Comparison of ENCODE assay signal across 11 cellular contexts in genomic region chr7:117230276-117231046, GRCh38.
DNase-seq lines count a peak whose midpoint lies in the region; ATAC-seq and TF ChIP-seq lines count a peak whose summit lies in the region.
"Had no signal": no experiment of that assay in that cellular context is flagged by ENCODE, and none has a peak within 500 bp of the region (broad histone marks: within the 10 kb centered on the region; RNA-seq: fewer than 3 reads in every experiment).

No MANE protein-coding gene starts in this region.

- CTCF ChIA-PET in activated naive CD4-positive, alpha-beta T cell treated with anti-CD3 and anti-CD28 coated beads, Interleukin-2, amount 10 ng/mL, durations not matched to agents 7 days and 5 days (lab: Charles Lee): interaction anchor here (1.7 kb wide), 1 partner anchor 17 kb away, joined by 5 read pairs; no protein-coding TSS in a partner anchor

- no peaks in the 10 kb centered on the region for H3K9me3 ChIP-seq in GM23248 (ENCODE audit: low read depth)
- H3K9me3 ChIP-seq in prostate gland: no peaks in the 10 kb centered on the region

- H3K79me2 ChIP-seq in GM23248 (ENCODE audit: insufficient read depth): no peaks in the 10 kb centered on the region

- ATAC-seq in GM18499 (IDR thresholded peaks at IDR 0.05; ENCODE audit: insufficient read depth, unreplicated experiment): peak; percentile 60
- peak; percentile 44 for ATAC-seq in HG03558 (IDR thresholded peaks at IDR 0.05; ENCODE audit: extremely low read depth, unreplicated experiment)
- no peak for ATAC-seq in GM21528 (IDR thresholded peaks at IDR 0.05; ENCODE audit: low FRiP score, unreplicated experiment)
- ATAC-seq: HCT116 had no signal

- H3K4me3 ChIP-seq in GM23248 (no peak overlapping the region), foreskin fibroblast (ENCODE audit: low read depth in 1 of 2, low read length in 2 of 2) (no peak overlapping the region), prostate gland (no peak overlapping the region)

- TF ChIP-seq POLR2A in prostate gland (IDR thresholded peaks at IDR 0.05): no peak

- H3K4me1 ChIP-seq in GM23248 (ENCODE audit: insufficient read depth): peaks cover 21% of the 10 kb centered on the region
- H3K4me1 ChIP-seq in prostate gland (replicated peaks): no peaks in the 10 kb centered on the region

- H3K4me3 Mint-ChIP-seq in activated naive CD4-positive, alpha-beta T cell treated with anti-CD3 and anti-CD28 coated beads, Interleukin-2, amount 10 ng/mL, durations not matched to agents 7 days and 5 days: no peak overlapping the region

- peaks cover 18% of the 10 kb centered on the region for H3F3A ChIP-seq in GM23248 (ENCODE audit: insufficient read depth)

- intact Hi-C loops in prostate gland (cut with DNase I): no loop called here

- no peaks in the 10 kb centered on the region for H3K4me1 Mint-ChIP-seq in activated naive CD4-positive, alpha-beta T cell treated with anti-CD3 and anti-CD28 coated beads, Interleukin-2, amount 10 ng/mL, durations not matched to agents 7 days and 5 days

- H2AFZ ChIP-seq in GM23248: no peak overlapping the region

- peak overlapping the region; percentile 48 for H3K4me2 ChIP-seq in GM23248 (ENCODE audit: unreplicated experiment)

- no peaks in the 10 kb centered on the region for H3K27me3 Mint-ChIP-seq in activated naive CD4-positive, alpha-beta T cell treated with anti-CD3 and anti-CD28 coated beads, Interleukin-2, amount 10 ng/mL, durations not matched to agents 7 days and 5 days

- in situ Hi-C loops in GM23248 (cut with MboI): no loop called here

- no peak for TF ChIP-seq CTCF in foreskin fibroblast (IDR thresholded peaks at IDR 0.05; ENCODE audit: low read depth, low read length)
- no peak for TF ChIP-seq CTCF in prostate gland (IDR thresholded peaks at IDR 0.05)

- H3K27me3 ChIP-seq in GM23248 (replicated peaks; ENCODE audit: insufficient read depth): no peaks in the 10 kb centered on the region
- H3K27me3 ChIP-seq in prostate gland (replicated peaks; ENCODE audit: insufficient read depth): no peaks in the 10 kb centered on the region

- H3K27ac ChIP-seq in GM23248 (peak overlapping the region; percentile 57), prostate gland (no peak overlapping the region)

- H3K9ac ChIP-seq in GM23248: peak overlapping the region; percentile 26; the same call in 1 of the 2 replicates

- DNase-seq in GM23248: peak; percentile 74
- DNase-seq in foreskin fibroblast: peak; percentile 45 to 56
- no peak for DNase-seq in prostate gland (ENCODE audit: low spot score)
- DNase-seq in activated naive CD4-positive, alpha-beta T cell treated with anti-CD3 and anti-CD28 coated beads, Interleukin-2, amount 10 ng/mL, durations not matched to agents 7 days and 5 days: no peak
- no peak for DNase-seq in middle frontal gyrus (ENCODE audit: extremely low spot score, low spot score)
- DNase-seq: DMS53 had no signal

- no peak overlapping the region for H3K27ac Mint-ChIP-seq in activated naive CD4-positive, alpha-beta T cell treated with anti-CD3 and anti-CD28 coated beads, Interleukin-2, amount 10 ng/mL, durations not matched to agents 7 days and 5 days
- H3K27ac Mint-ChIP-seq: activated T-helper 2 cell treated with anti-CD3 and anti-CD28 coated beads, Interferon-gamma antibody, Interleukin-2, Interleukin-4, amounts not matched to agents 10 μg/mL and 5 μg/mL and 100 μg/mL, durations not matched to agents 14 hours and 24 hours and 36 hours had no signal

- H3K36me3 ChIP-seq in GM23248 (ENCODE audit: low read depth) (no peaks in the 10 kb centered on the region), prostate gland (no peaks in the 10 kb centered on the region)

- H3K36me3 Mint-ChIP-seq in activated naive CD4-positive, alpha-beta T cell treated with anti-CD3 and anti-CD28 coated beads, Interleukin-2, amount 10 ng/mL, durations not matched to agents 7 days and 5 days: no peaks in the 10 kb centered on the region

- H4K20me1 ChIP-seq in GM23248 (ENCODE audit: insufficient read depth): no peaks in the 10 kb centered on the region

- 48 to 52% methylated on average over 4 of the region's 4 CpGs for WGBS in GM23248 (ENCODE audit: low coverage in 1 of 2, low lambda C conversion rate in 2 of 2, missing lambda C conversion rate in 2 of 2), 2 experiments
- 70% methylated on average over 4 of the region's 4 CpGs for WGBS in prostate gland

- no peaks in the 10 kb centered on the region for H3K9me3 Mint-ChIP-seq in activated naive CD4-positive, alpha-beta T cell treated with anti-CD3 and anti-CD28 coated beads, Interleukin-2, amount 10 ng/mL, durations not matched to agents 7 days and 5 days

- H3K9me2 ChIP-seq in GM23248 (ENCODE audit: insufficient read depth): no peaks in the 10 kb centered on the region

Comparison
In these comparisons a context has a peak if more than half of its experiments do, and no peak if none do; other contexts are left out.
1. DNase-seq: peak in GM23248 (single experiment) and foreskin fibroblast (2 of 2); none in prostate gland (single experiment), activated naive CD4-positive, alpha-beta T cell treated with anti-CD3 and anti-CD28 coated beads, Interleukin-2, amount 10 ng/mL, durations not matched to agents 7 days and 5 days (single experiment) and middle frontal gyrus (single experiment).